Comparison of ENCODE assay signal across 1 cellular context in genomic region chr6:37239950-37240713, GRCh38.
A peak's percentile ranks its signal among the peaks of the same experiment; 100 is the strongest.
TF ChIP-seq lines count a peak whose summit lies in the region.

No MANE protein-coding gene starts in this region.

TF ChIP-seq in K562, 482 proteins besides CTCF, POLR2A, EP300 and RAD21 (continued from another document and continues in another):
- TF ChIP-seq ZBTB33 (CRISPR knock-in tag; IDR thresholded peaks at IDR 0.05) (0 out of 2 replicates have a peak, but pooled peaks have one; percentile 10), ZNF224 (CRISPR knock-in tag; IDR thresholded peaks at IDR 0.05) (no peak), GTF2A2 (tag; IDR thresholded peaks at IDR 0.05) (0 out of 2 replicates have a peak, but pooled peaks have one; percentile 57), DACH1 (IDR thresholded peaks at IDR 0.05; ENCODE audit: partially characterized antibody) (no peak), HIVEP1 (CRISPR knock-in tag; IDR thresholded peaks at IDR 0.05) (0 out of 2 replicates have a peak, but pooled peaks have one; percentile 36), SIN3A (IDR thresholded peaks at IDR 0.05; ENCODE audit: borderline replicate concordance in 2 of 2, control insufficient read depth in 1 of 2, low read depth in 2 of 2, low read length in 2 of 2) (no peak), KLF13 (tag; IDR thresholded peaks at IDR 0.05; ENCODE audit: borderline replicate concordance, low read depth) (no peak), BDP1 (IDR thresholded peaks at IDR 0.05; ENCODE audit: insufficient read depth, insufficient read length) (no peak), ZNF277 (CRISPR knock-in tag; IDR thresholded peaks at IDR 0.05; ENCODE audit: borderline replicate concordance) (no peak), ZNF668 (CRISPR knock-in tag; IDR thresholded peaks at IDR 0.05) (no peak; the same call in 1 of the 2 replicates), ZBTB7A (IDR thresholded peaks at IDR 0.05; ENCODE audit: borderline replicate concordance, control insufficient read depth, low read depth, low read length) (peak; percentile 29; the same call in 1 of the 2 replicates), NUFIP1 (IDR thresholded peaks at IDR 0.05; ENCODE audit: partially characterized antibody) (no peak), SAFB2 (IDR thresholded peaks at IDR 0.05; ENCODE audit: borderline replicate concordance, low read depth, low read length, severe bottlenecking) (no peak), NR2C2 (CRISPR knock-in tag; IDR thresholded peaks at IDR 0.05) (peak; percentile 70), NR2C2 (tag; IDR thresholded peaks at IDR 0.05) (peak; percentile 96), PTTG1 (tag; IDR thresholded peaks at IDR 0.05; ENCODE audit: low read depth) (peak; percentile 81; the same call in 1 of the 2 replicates), ILF3 (IDR thresholded peaks at IDR 0.05; ENCODE audit: borderline replicate concordance) (no peak), GATAD2A (IDR thresholded peaks at IDR 0.05) (peak; percentile 93), ZNF76 (CRISPR knock-in tag; IDR thresholded peaks at IDR 0.05; ENCODE audit: borderline replicate concordance) (0 out of 2 replicates have a peak, but pooled peaks have one; percentile 56), MBD1 (CRISPR knock-in tag; IDR thresholded peaks at IDR 0.05) (no peak), TRIM24 (IDR thresholded peaks at IDR 0.05) (no peak), KDM4B (IDR thresholded peaks at IDR 0.05; ENCODE audit: borderline replicate concordance in 2 of 2, low read depth in 1 of 2) (no peak), TAF9B (IDR thresholded peaks at IDR 0.05; ENCODE audit: partially characterized antibody) (peak; percentile 43), ETV6 (IDR thresholded peaks at IDR 0.05; ENCODE audit: borderline replicate concordance in 1 of 2, low read depth in 2 of 2, low read length in 1 of 2) (peak in 1 of 2 experiments; percentile 65; a peak in 1 of 4 replicates), ETV6 (CRISPR knock-in tag; IDR thresholded peaks at IDR 0.05; ENCODE audit: borderline replicate concordance) (no peak), DLX4 (CRISPR knock-in tag; IDR thresholded peaks at IDR 0.05) (no peak), CTCFL (IDR thresholded peaks at IDR 0.05; ENCODE audit: borderline replicate concordance, insufficient read depth, low read depth, low read length, poor library complexity, severe bottlenecking) (no peak), GATA2 (CRISPR knock-in tag; IDR thresholded peaks at IDR 0.05) (no peak), ZNF830 (CRISPR knock-in tag; IDR thresholded peaks at IDR 0.05) (0 out of 2 replicates have a peak, but pooled peaks have one; percentile 72), CAMTA2 (CRISPR knock-in tag; conservative IDR thresholded peaks at IDR 0.05) (no peak), PRMT5 (CRISPR knock-in tag; IDR thresholded peaks at IDR 0.05) (no peak), MED1 (CRISPR knock-in tag; IDR thresholded peaks at IDR 0.05; ENCODE audit: borderline replicate concordance) (no peak), HMGXB4 (CRISPR knock-in tag; IDR thresholded peaks at IDR 0.05) (no peak), RBM14 (IDR thresholded peaks at IDR 0.05; ENCODE audit: borderline replicate concordance, insufficient read depth, low read depth, low read length) (no peak), SMARCA4 (IDR thresholded peaks at IDR 0.05) (peak; percentile 79), NCOA4 (IDR thresholded peaks at IDR 0.05; ENCODE audit: partially characterized antibody) (no peak), NBN (IDR thresholded peaks at IDR 0.05; ENCODE audit: low read depth) (no peak; the same call in 1 of the 2 replicates), CHD2 (IDR thresholded peaks at IDR 0.05; ENCODE audit: low read depth, low read length) (no peak), PURB (CRISPR knock-in tag; IDR thresholded peaks at IDR 0.05; ENCODE audit: low read depth) (no peak), ZNF280B (CRISPR knock-in tag; IDR thresholded peaks at IDR 0.05) (no peak), TFAM (CRISPR knock-in tag; conservative IDR thresholded peaks at IDR 0.05) (no peak), ZNF707 (CRISPR knock-in tag; conservative IDR thresholded peaks at IDR 0.05) (no peak), ZNF79 (CRISPR knock-in tag; IDR thresholded peaks at IDR 0.05; ENCODE audit: low read depth) (no peak), NR2F6 (CRISPR knock-in tag; IDR thresholded peaks at IDR 0.05) (no peak), FOS (IDR thresholded peaks at IDR 0.05; ENCODE audit: extremely low read depth, insufficient read length) (no peak), CSDE1 (IDR thresholded peaks at IDR 0.05) (no peak), ZNF699 (CRISPR knock-in tag; IDR thresholded peaks at IDR 0.05; ENCODE audit: insufficient replicate concordance) (no peak), DEAF1 (CRISPR knock-in tag; IDR thresholded peaks at IDR 0.05) (no peak)
